Comparison of ENCODE assay signal across 33 cellular contexts in the genomic region with DNA sequence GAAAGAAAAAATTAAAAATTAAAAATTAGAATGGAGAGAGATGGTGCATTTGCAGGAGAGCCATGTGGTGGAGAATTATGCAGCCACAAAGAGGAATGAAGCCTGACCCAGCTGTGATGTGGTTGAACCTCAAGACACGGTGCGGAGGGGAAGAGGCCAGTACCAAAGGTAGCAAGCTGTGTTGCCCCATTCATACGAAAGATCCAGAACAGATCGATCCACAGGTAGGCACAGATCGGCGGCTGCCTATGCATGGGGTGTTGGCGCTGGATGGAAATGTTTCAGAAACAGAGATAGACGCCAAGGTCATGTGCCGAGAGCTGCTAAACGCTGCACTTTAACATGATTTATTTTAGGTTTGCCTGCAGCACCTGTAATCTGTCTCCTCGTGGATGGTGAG.
"Had no signal": no experiment of that assay in that cellular context is flagged by ENCODE, and none has a peak within 500 bp of the region (broad histone marks: within the 10 kb centered on the region; RNA-seq: fewer than 3 reads in every experiment).

No MANE protein-coding gene starts in this region.

- H3K4me2 ChIP-seq: SK-N-SH had no signal

- H3K27me3 Mint-ChIP-seq: activated CD4-positive, alpha-beta T cell treated with anti-CD3 and anti-CD28 coated beads, Interleukin-2, amount 10 ng/mL, durations not matched to agents 7 days and 5 days had no signal

- H3K4me1 Mint-ChIP-seq: activated CD4-positive, alpha-beta T cell treated with anti-CD3 and anti-CD28 coated beads for 36 hours; activated CD4-positive, alpha-beta T cell treated with anti-CD3 and anti-CD28 coated beads, Interleukin-2, amount 10 ng/mL, durations not matched to agents 7 days and 5 days; activated naive CD8-positive, alpha-beta T cell treated with anti-CD3 and anti-CD28 coated beads for 36 hours; WTC11 had no signal

- ATAC-seq: activated CD4-positive, alpha-beta T cell treated with anti-CD3 and anti-CD28 coated beads for 36 hours; activated CD4-positive, CD25-positive, alpha-beta regulatory T cell treated with anti-CD3 and anti-CD28 coated beads, Interleukin-2, amount 50 U/mL, for 24 hours; activated CD8-positive, alpha-beta T cell treated with anti-CD3 and anti-CD28 coated beads, Interleukin-2, amount 10 ng/mL, durations not matched to agents 7 days and 5 days; PC-3; WTC11 had no signal

- H3K4me3 Mint-ChIP-seq: activated CD4-positive, alpha-beta T cell treated with anti-CD3 and anti-CD28 coated beads for 36 hours; activated CD4-positive, alpha-beta T cell treated with anti-CD3 and anti-CD28 coated beads, Interleukin-2, amount 10 ng/mL, durations not matched to agents 7 days and 5 days; activated CD8-positive, alpha-beta T cell treated with anti-CD3 and anti-CD28 coated beads, Interleukin-2, amount 10 ng/mL, durations not matched to agents 7 days and 5 days; activated naive CD8-positive, alpha-beta T cell treated with anti-CD3 and anti-CD28 coated beads for 36 hours; T-helper 1 cell treated with Interleukin-12 subunit alpha and Interleukin-12 subunit beta and Interleukin-4 antibody, amounts not matched to agents 30 μg/mL and 1 μg/mL, for 36 hours; T-helper 2 cell treated with Interferon-gamma antibody and Interleukin-4, amounts not matched to agents 5 μg/mL and 100 μg/mL, for 36 hours; WTC11 had no signal

- H3K27ac Mint-ChIP-seq: activated CD4-positive, alpha-beta T cell treated with anti-CD3 and anti-CD28 coated beads for 36 hours; activated CD4-positive, alpha-beta T cell treated with anti-CD3 and anti-CD28 coated beads, Interleukin-2, amount 10 ng/mL, durations not matched to agents 7 days and 5 days; activated CD8-positive, alpha-beta T cell treated with anti-CD3 and anti-CD28 coated beads, Interleukin-2, amount 10 ng/mL, durations not matched to agents 7 days and 5 days; activated naive CD8-positive, alpha-beta T cell treated with anti-CD3 and anti-CD28 coated beads for 36 hours; T-helper 1 cell treated with Interleukin-12 subunit alpha and Interleukin-12 subunit beta and Interleukin-4 antibody, amounts not matched to agents 30 μg/mL and 1 μg/mL, for 36 hours; T-helper 2 cell treated with Interferon-gamma antibody and Interleukin-4, amounts not matched to agents 5 μg/mL and 100 μg/mL, for 36 hours; WTC11 had no signal

- H3K9me3 ChIP-seq: Peyer's patch, SK-N-SH had no signal

- H3K4me3 ChIP-seq: Peyer's patch, SJSA1 had no signal

- H3K36me3 ChIP-seq: brain microvascular endothelial cell, Peyer's patch, SJSA1 had no signal

- H3K36me3 Mint-ChIP-seq: activated naive CD8-positive, alpha-beta T cell treated with anti-CD3 and anti-CD28 coated beads for 36 hours had no signal

- H3K4me1 ChIP-seq: Peyer's patch, SJSA1 had no signal

- H3K27ac ChIP-seq: brain microvascular endothelial cell, Peyer's patch, SJSA1 had no signal

- H3K9me2 ChIP-seq: SK-N-SH had no signal

- DNase-seq: activated CD4-positive, alpha-beta T cell treated with anti-CD3 and anti-CD28 coated beads for 36 hours; activated CD4-positive, alpha-beta T cell treated with anti-CD3 and anti-CD28 coated beads, Interleukin-2, amount 10 ng/mL, durations not matched to agents 7 days and 5 days; activated CD4-positive, alpha-beta T cell treated with anti-CD3 and anti-CD28 coated beads, Interleukin-2, amount 50 U/mL, for 48 hours; activated CD8-positive, alpha-beta T cell treated with anti-CD3 and anti-CD28 coated beads, Interleukin-2, amount 10 ng/mL, durations not matched to agents 7 days and 5 days; activated effector memory CD4-positive, alpha-beta T cell treated with Interleukin-2 at 50 U/mL for 16 hours; activated naive CD4-positive, alpha-beta T cell treated with anti-CD3 and anti-CD28 coated beads, Interleukin-2, amount 50 U/mL, for 16 hours; activated naive CD8-positive, alpha-beta T cell treated with anti-CD3 and anti-CD28 coated beads for 36 hours; activated T-cell treated with anti-CD3 and anti-CD28 coated beads, Interleukin-2, amount 50 U/mL, for 48 hours; amniotic stem cell; aorta; brain microvascular endothelial cell; central memory CD4-positive, alpha-beta T cell; Karpas-422; MV-4-11; NCI-H1092; NCI-H1417 treated with DMSO at 0.1 percent for 48 hours; NCI-H187 treated with DMSO at 0.1 percent for 48 hours; NCI-H2081; NCI-H2171 treated with DMSO at 0.1 percent for 48 hours; NCI-H226; NCI-H446 treated with DMSO at 0.1 percent for 48 hours; NCI-H524; NCI-H69; NCI-H82; PC-3; SHP77 treated with DMSO at 0.1 percent for 48 hours; SK-N-SH had no signal
